Comparison of ENCODE assay signal across 18 cellular contexts in the genomic region with DNA sequence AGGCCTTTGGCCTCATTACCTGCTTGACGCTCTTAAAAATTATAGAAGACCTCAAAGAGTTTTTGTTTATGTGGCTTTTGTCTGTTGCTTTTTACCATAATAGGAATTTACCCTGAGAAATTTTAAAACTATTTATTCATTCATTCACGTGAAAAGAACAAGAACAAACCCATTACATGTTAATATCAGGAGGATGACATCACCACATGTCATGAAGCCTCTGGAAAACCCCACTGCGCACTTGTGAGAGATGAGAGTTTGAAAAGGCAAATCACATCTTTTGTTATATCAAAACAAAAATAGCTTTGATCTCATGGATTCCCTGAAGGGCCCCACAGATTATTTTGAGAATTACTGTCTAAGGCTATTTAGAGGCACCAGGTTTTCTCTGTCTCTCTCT.
DNase-seq lines count a peak whose midpoint lies in the region; ATAC-seq, FAIRE-seq and TF ChIP-seq lines count a peak whose summit lies in the region.
"Had no signal": no experiment of that assay in that cellular context is flagged by ENCODE, and none has a peak within 500 bp of the region (broad histone marks: within the 10 kb centered on the region; RNA-seq: fewer than 3 reads in every experiment).

No MANE protein-coding gene starts in this region.

- in situ Hi-C loops in GM12878 (cut with MboI) = no loop called here

- WGBS in GM12878 (ENCODE audit: insufficient coverage, insufficient replicate concordance, low lambda C conversion rate, missing lambda C conversion rate) = 3% methylated on average over 3 of the region's 3 CpGs

- ATAC-seq in GM12878 (peak; percentile 67), HG02763 (IDR thresholded peaks at IDR 0.05; ENCODE audit: unreplicated experiment) (no peak)

- no peak overlapping the region for H3K4me3 ChIP-seq in GM06990 (replicated peaks; ENCODE audit: low read depth, low read length)
- H3K4me3 ChIP-seq in HEK293 (ENCODE audit: low read depth, low read length) = no peak overlapping the region
- no peak overlapping the region for H3K4me3 ChIP-seq in GM12878
- H3K4me3 ChIP-seq: BLaER1 treated with 17β-estradiol and CSF1 and Interleukin-3, amounts not matched to agents 10 nM and 100 nM; HAP-1 had no signal

- no peak overlapping the region for H3K4me3 Mint-ChIP-seq in activated CD4-positive, alpha-beta memory T cell treated with anti-CD3 and anti-CD28 coated beads for 36 hours
- no peak overlapping the region for H3K4me3 Mint-ChIP-seq in activated CD4-positive, alpha-beta memory T cell treated with anti-CD3 and anti-CD28 coated beads, Interleukin-2, amount 10 ng/mL, durations not matched to agents 7 days and 5 days
- H3K4me3 Mint-ChIP-seq: CD4-positive, CD25-positive, alpha-beta regulatory T cell; HFFc6 had no signal

- no peaks in the 10 kb centered on the region for H3K79me2 ChIP-seq in GM12878 (ENCODE audit: control insufficient read depth, insufficient read depth, low read length)

- no peaks in the 10 kb centered on the region for H4K20me1 ChIP-seq in GM12878 (ENCODE audit: control insufficient read depth, insufficient read depth)
- H4K20me1 ChIP-seq: BLaER1 treated with 17β-estradiol and CSF1 and Interleukin-3, amounts not matched to agents 10 nM and 100 nM had no signal

- no peak overlapping the region for H3K27ac ChIP-seq in HEK293 (ENCODE audit: extremely low read depth, low read depth, low read length)
- H3K27ac ChIP-seq in GM12878 (ENCODE audit: control insufficient read depth, insufficient read depth) = no peak overlapping the region
- H3K27ac ChIP-seq: BLaER1 treated with 17β-estradiol and CSF1 and Interleukin-3, amounts not matched to agents 10 nM and 100 nM had no signal

- CTCF ChIA-PET in activated CD4-positive, alpha-beta memory T cell treated with anti-CD3 and anti-CD28 coated beads for 36 hours (lab: Charles Lee) = no interaction called here
- CTCF ChIA-PET in activated CD4-positive, alpha-beta memory T cell treated with anti-CD3 and anti-CD28 coated beads, Interleukin-2, amount 10 ng/mL, durations not matched to agents 7 days and 5 days (lab: Charles Lee) = no interaction called here
- CTCF ChIA-PET in HEK293 (lab: Yijun Ruan, JAX) = no interaction called here
- CTCF ChIA-PET in GM12878 (lab: Yijun Ruan, JAX) = interaction anchor here (0.6 kb wide), 1 partner anchor 1164 kb away, joined by 3 read pairs; no protein-coding TSS in a partner anchor

- H3K36me3 ChIP-seq in GM06990 (ENCODE audit: control insufficient read depth, insufficient read depth, low read length) = no peaks in the 10 kb centered on the region
- no peaks in the 10 kb centered on the region for H3K36me3 ChIP-seq in HEK293 (ENCODE audit: control insufficient read depth in 2 of 2, insufficient read depth in 1 of 2, low read length in 2 of 2)
- no peaks in the 10 kb centered on the region for H3K36me3 ChIP-seq in GM12878 (ENCODE audit: control insufficient read depth in 2 of 2, insufficient read depth in 2 of 2, low read length in 1 of 2)
- H3K36me3 ChIP-seq: BLaER1 treated with 17β-estradiol and CSF1 and Interleukin-3, amounts not matched to agents 10 nM and 100 nM; HAP-1 had no signal

- no peak for FAIRE-seq in GM12878 (lab: Jason Lieb, UNC)
- FAIRE-seq: GM12891, GM19239, H1 had no signal

- BruUV-seq in GM12878 (replicated peaks; lab: Mats Ljungman, UMichigan) = no TSS peak

- intact Hi-C loops in activated CD4-positive, alpha-beta memory T cell treated with anti-CD3 and anti-CD28 coated beads for 36 hours (cut with micrococcal nuclease) = no loop called here
- intact Hi-C loops in GM12878 (cut with micrococcal nuclease; ENCODE audit: unreplicated experiment) = no loop called here

- SMC1A ChIA-PET in GM12878 (lab: Charles Lee; ENCODE audit: uncharacterized antibody, unreplicated experiment) = no interaction called here

- H3K9me3 Mint-ChIP-seq in activated CD4-positive, alpha-beta memory T cell treated with anti-CD3 and anti-CD28 coated beads for 36 hours = peaks cover 5% of the 10 kb centered on the region
- H3K9me3 Mint-ChIP-seq in activated CD4-positive, alpha-beta memory T cell treated with anti-CD3 and anti-CD28 coated beads, Interleukin-2, amount 10 ng/mL, durations not matched to agents 7 days and 5 days = no peaks in the 10 kb centered on the region
- H3K9me3 Mint-ChIP-seq: HFFc6 had no signal

- RAD21 ChIA-PET in GM12878 (lab: Charles Lee; ENCODE audit: unreplicated experiment) = no interaction called here

- TF ChIP-seq EP300 in GM12878 (IDR thresholded peaks at IDR 0.05; ENCODE audit: borderline replicate concordance in 1 of 2, control insufficient read depth in 1 of 2, low read depth in 2 of 2, low read length in 2 of 2) = 0 out of 4 replicates have a peak, but pooled peaks have one; percentile 6 to 15

- TF ChIP-seq RAD21 in GM12878 (IDR thresholded peaks at IDR 0.05; ENCODE audit: insufficient read depth, low read depth, low read length) = no peak

- H3K9me3 ChIP-seq in HEK293 (ENCODE audit: control insufficient read depth, insufficient read depth, low read depth, low read length) (no peaks in the 10 kb centered on the region), GM12878 (replicated peaks; ENCODE audit: control insufficient read depth, insufficient read depth, low read length) (no peaks in the 10 kb centered on the region)
- H3K9me3 ChIP-seq: HAP-1 had no signal

- peak; percentile 33 for DNase-seq in activated CD4-positive, alpha-beta memory T cell treated with anti-CD3 and anti-CD28 coated beads for 36 hours
- no peak for DNase-seq in activated CD4-positive, alpha-beta memory T cell treated with anti-CD3 and anti-CD28 coated beads, Interleukin-2, amount 10 ng/mL, durations not matched to agents 7 days and 5 days
- peak; percentile 28 for DNase-seq in GM06990 (ENCODE audit: extremely low read depth, insufficient read length)
- peak; percentile 2 for DNase-seq in GM12878 (ENCODE audit: low read depth, low spot score)
- DNase-seq in erythroblast (lab: John Stamatoyannopoulos, UW) = no peak
- DNase-seq in NCI-H1105 (lab: John Stamatoyannopoulos, UW) = no peak
- DNase-seq: ACHN; CD4-positive, CD25-positive, alpha-beta regulatory T cell; DMS53; GF-D8; HFFc6 had no signal

- H3K4me1 ChIP-seq in HEK293 (ENCODE audit: control insufficient read depth, insufficient read depth, low read length) (no peaks in the 10 kb centered on the region), GM12878 (ENCODE audit: control insufficient read depth, insufficient read depth, low read length) (no peaks in the 10 kb centered on the region)
- H3K4me1 ChIP-seq: BLaER1 treated with 17β-estradiol and CSF1 and Interleukin-3, amounts not matched to agents 10 nM and 100 nM; HAP-1 had no signal

- no peak overlapping the region for H3K9ac ChIP-seq in GM12878 (ENCODE audit: control insufficient read depth, insufficient read depth, low read length)
- H3K9ac ChIP-seq: BLaER1 treated with 17β-estradiol and CSF1 and Interleukin-3, amounts not matched to agents 10 nM and 100 nM had no signal

- no peaks in the 10 kb centered on the region for H3K27me3 ChIP-seq in GM06990 (replicated peaks; ENCODE audit: control insufficient read depth, insufficient read depth, low read length)
- H3K27me3 ChIP-seq in GM12878 (replicated peaks in 1 of 2; ENCODE audit: control insufficient read depth in 2 of 2, insufficient read depth in 2 of 2, low read length in 1 of 2) = no peaks in the 10 kb centered on the region
- H3K27me3 ChIP-seq: BLaER1 treated with 17β-estradiol and CSF1 and Interleukin-3, amounts not matched to agents 10 nM and 100 nM had no signal

- H3K36me3 Mint-ChIP-seq in activated CD4-positive, alpha-beta memory T cell treated with anti-CD3 and anti-CD28 coated beads for 36 hours = no peaks in the 10 kb centered on the region
- H3K36me3 Mint-ChIP-seq in activated CD4-positive, alpha-beta memory T cell treated with anti-CD3 and anti-CD28 coated beads, Interleukin-2, amount 10 ng/mL, durations not matched to agents 7 days and 5 days (ENCODE audit: low read depth) = no peaks in the 10 kb centered on the region
- H3K36me3 Mint-ChIP-seq: CD4-positive, CD25-positive, alpha-beta regulatory T cell had no signal

- H3K4me1 Mint-ChIP-seq in activated CD4-positive, alpha-beta memory T cell treated with anti-CD3 and anti-CD28 coated beads for 36 hours (ENCODE audit: low read depth) = peaks cover 4% of the 10 kb centered on the region
- H3K4me1 Mint-ChIP-seq in activated CD4-positive, alpha-beta memory T cell treated with anti-CD3 and anti-CD28 coated beads, Interleukin-2, amount 10 ng/mL, durations not matched to agents 7 days and 5 days = no peaks in the 10 kb centered on the region
- H3K4me1 Mint-ChIP-seq: CD4-positive, CD25-positive, alpha-beta regulatory T cell had no signal

- H2AFZ ChIP-seq in GM12878 (ENCODE audit: control insufficient read depth, low read depth, low read length) = no peak overlapping the region

- peaks cover 16% of the 10 kb centered on the region for H3K27me3 Mint-ChIP-seq in activated CD4-positive, alpha-beta memory T cell treated with anti-CD3 and anti-CD28 coated beads for 36 hours
- H3K27me3 Mint-ChIP-seq in activated CD4-positive, alpha-beta memory T cell treated with anti-CD3 and anti-CD28 coated beads, Interleukin-2, amount 10 ng/mL, durations not matched to agents 7 days and 5 days = peaks cover 19% of the 10 kb centered on the region

- no peak overlapping the region for H3K27ac Mint-ChIP-seq in activated CD4-positive, alpha-beta memory T cell treated with anti-CD3 and anti-CD28 coated beads for 36 hours
- no peak overlapping the region for H3K27ac Mint-ChIP-seq in activated CD4-positive, alpha-beta memory T cell treated with anti-CD3 and anti-CD28 coated beads, Interleukin-2, amount 10 ng/mL, durations not matched to agents 7 days and 5 days
- H3K27ac Mint-ChIP-seq: CD4-positive, CD25-positive, alpha-beta regulatory T cell; HFFc6 had no signal

- no peak for TF ChIP-seq POLR2A in GM12878 (IDR thresholded peaks at IDR 0.05; ENCODE audit: low read depth, low read length)
- TF ChIP-seq POLR2A in erythroblast (IDR thresholded peaks at IDR 0.05; ENCODE audit: low read length) = no peak

- TF ChIP-seq CTCF in GM06990 (IDR thresholded peaks at IDR 0.05; ENCODE audit: insufficient read depth, low read length, poor library complexity, severe bottlenecking) (no peak), HEK293 (tag by site-specific recombination; IDR thresholded peaks at IDR 0.05) (no peak), GM12878 (IDR thresholded peaks at IDR 0.05 in 2 of 3, conservative IDR thresholded peaks at IDR 0.05 in 1 of 3; ENCODE audit: control insufficient read depth in 2 of 3, extremely low read depth in 1 of 3, insufficient read depth in 1 of 3, low read depth in 3 of 3, low read length in 3 of 3) (no peak)

- H3K4me2 ChIP-seq in GM12878 (ENCODE audit: control insufficient read depth, insufficient read depth) = no peak overlapping the region
- H3K4me2 ChIP-seq: BLaER1 treated with 17β-estradiol and CSF1 and Interleukin-3, amounts not matched to agents 10 nM and 100 nM had no signal

- POLR2A ChIA-PET in activated CD4-positive, alpha-beta memory T cell treated with anti-CD3 and anti-CD28 coated beads for 36 hours (lab: Charles Lee) = no interaction called here
- POLR2A ChIA-PET in activated CD4-positive, alpha-beta memory T cell treated with anti-CD3 and anti-CD28 coated beads, Interleukin-2, amount 10 ng/mL, durations not matched to agents 7 days and 5 days (lab: Charles Lee) = no interaction called here
- POLR2A ChIA-PET in HEK293 (lab: Yijun Ruan, JAX) = no interaction called here
- POLR2A ChIA-PET in GM12878 (lab: Charles Lee) = no interaction called here

Comparison
In these comparisons a context has a peak if more than half of its experiments do, and no peak if none do; other contexts are left out.
1. DNase-seq: peak in activated CD4-positive, alpha-beta memory T cell treated with anti-CD3 and anti-CD28 coated beads for 36 hours (single experiment), GM06990 (single experiment) and GM12878 (single experiment); none in activated CD4-positive, alpha-beta memory T cell treated with anti-CD3 and anti-CD28 coated beads, Interleukin-2, amount 10 ng/mL, durations not matched to agents 7 days and 5 days (single experiment), erythroblast (0 of 2) and NCI-H1105 (single experiment).